Comparison of ENCODE assay signal across 8 cellular contexts in the genomic region with DNA sequence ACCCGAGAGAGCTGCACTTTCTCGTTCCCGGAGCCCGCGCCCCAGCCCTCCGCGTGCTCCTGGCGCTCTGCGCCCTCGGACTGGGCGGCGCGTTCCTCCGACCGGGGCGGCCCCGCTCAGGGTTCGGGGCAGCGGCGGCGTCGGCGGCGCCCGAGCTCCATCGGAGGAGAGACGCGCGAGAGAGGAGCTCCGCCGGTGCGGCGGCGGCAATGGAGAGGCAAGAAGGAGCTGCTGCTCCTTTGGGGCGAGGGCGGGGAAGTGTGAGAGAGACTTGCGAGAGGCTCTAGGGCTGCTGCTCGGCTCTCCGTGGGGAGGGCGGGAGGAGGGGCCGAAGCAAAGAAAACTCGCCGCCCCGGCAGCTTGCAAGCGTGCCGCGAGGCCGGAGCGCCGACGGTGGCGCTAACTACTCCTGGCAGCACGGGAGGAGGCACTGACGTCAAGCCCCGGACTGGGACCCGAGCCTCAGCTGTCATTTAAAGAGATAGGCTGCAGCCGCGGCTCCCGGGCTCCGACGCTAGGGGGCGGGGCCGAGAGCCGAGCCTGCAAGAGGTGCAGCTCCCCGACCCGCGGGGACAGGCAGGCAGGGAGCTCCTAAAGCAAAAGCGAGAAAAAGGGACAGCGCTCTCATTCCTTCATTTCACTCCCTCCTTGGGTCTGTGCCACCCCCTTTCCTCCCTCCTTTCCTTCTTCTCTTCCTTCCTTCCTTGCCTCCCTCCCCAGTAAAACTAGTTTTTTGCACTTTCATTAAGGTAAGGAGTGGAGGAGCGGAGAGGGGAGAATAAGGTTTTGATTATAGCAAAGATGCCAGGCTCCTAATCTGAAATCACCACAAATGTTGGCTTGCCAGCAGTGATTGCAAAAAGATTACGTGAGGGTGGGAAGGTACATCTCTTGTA. TPM values are rescaled to one million over a fixed set of nuclear protein-coding genes. Genes with fewer than 3 reads are reported as not detected.
DNase-seq lines count a peak whose midpoint lies in the region; ATAC-seq and TF ChIP-seq lines count a peak whose summit lies in the region.

A gene (minus strand): TSS at position 262 of the 896 bp plus-strand sequence.

- intact Hi-C loops in lower lobe of right lung (cut with DNase I) = no loop called here

- H3K9me3 Mint-ChIP-seq in effector memory CD8-positive, alpha-beta T cell = peaks cover 3 to 7% of the 10 kb centered on the region in 2 donors

- peak; percentile 96 for ATAC-seq in GM18867 (IDR thresholded peaks at IDR 0.05; ENCODE audit: unreplicated experiment)
- ATAC-seq in HG03095 (IDR thresholded peaks at IDR 0.05; ENCODE audit: unreplicated experiment) = peak; percentile 98
- ATAC-seq in effector memory CD8-positive, alpha-beta T cell (replicated peaks) = peak; percentile 51
- peak; percentile 91 to 92 for ATAC-seq in lower lobe of right lung

- no peaks in the 10 kb centered on the region for H3K36me3 Mint-ChIP-seq in effector memory CD8-positive, alpha-beta T cell (ENCODE audit: insufficient read depth)

- TF ChIP-seq CTCF in AG04450 (IDR thresholded peaks at IDR 0.05; ENCODE audit: low read depth, low read length) = peak; percentile 64
- TF ChIP-seq CTCF in lower lobe of right lung (IDR thresholded peaks at IDR 0.05) = peak; percentile 56

- POLR2A ChIA-PET in AG04450 (lab: Yijun Ruan, JAX) = no interaction called here

- H3K27me3 ChIP-seq in AG04450 (ENCODE audit: control insufficient read depth, insufficient read depth, low read length) = peaks cover 18% of the 10 kb centered on the region
- H3K27me3 ChIP-seq in lower lobe of right lung (ENCODE audit: low read depth) = peaks cover 62% of the 10 kb centered on the region

- H3K4me1 ChIP-seq in lower lobe of right lung = peaks cover 17% of the 10 kb centered on the region

- peaks cover 4 to 6% of the 10 kb centered on the region in 2 donors for H3K4me1 Mint-ChIP-seq in effector memory CD8-positive, alpha-beta T cell (ENCODE audit: low read depth in 2 of 2)

- H3K27ac ChIP-seq in AG04450 (ENCODE audit: low read depth, low read length) = no peak within 1 kb of the TSS
- no peak within 1 kb of the TSS for H3K27ac ChIP-seq in lower lobe of right lung

- H3K4me3 Mint-ChIP-seq in effector memory CD8-positive, alpha-beta T cell = peak within 1 kb of the TSS; percentile 43 to 62

- H3K36me3 ChIP-seq in lower lobe of right lung = no peaks in the 10 kb centered on the region

- H3K9me3 ChIP-seq in AG04450 (ENCODE audit: control insufficient read depth, insufficient read depth, low read length) = peaks cover 9% of the 10 kb centered on the region; the same call in 1 of the 2 replicates
- no peaks in the 10 kb centered on the region for H3K9me3 ChIP-seq in lower lobe of right lung

- peak within 1 kb of the TSS; percentile 48 for H3K4me3 ChIP-seq in AG04450 (ENCODE audit: low read depth, low read length)
- peak within 1 kb of the TSS; percentile 56 for H3K4me3 ChIP-seq in lower lobe of right lung

- H3K27ac Mint-ChIP-seq in effector memory CD8-positive, alpha-beta T cell = peak within 1 kb of the TSS in 1 of 2 donors; percentile 9

- DNase-seq in AG04450 (ENCODE audit: low read depth, low spot score) (peak; percentile 3), NCI-H2171 (lab: John Stamatoyannopoulos, UW) (peak; percentile 76), lower lobe of right lung (peak; percentile 82)
- DNase-seq in activated CD4-positive, alpha-beta T cell treated with anti-CD3 and anti-CD28 coated beads, Interleukin-2, amount 50 U/mL, for 1 hour = peak; percentile 22
- DNase-seq in effector memory CD8-positive, alpha-beta T cell = no peak
- DNase-seq in stimulated activated CD4-positive, alpha-beta T cell treated with anti-CD3 and anti-CD28 coated beads, Interleukin-4, amount 100 ng/mL, for 48 hours (ENCODE audit: low read depth in 2 of 2) = peak; percentile 53 to 68

- peaks cover 14 to 37% of the 10 kb centered on the region in 2 donors for H3K27me3 Mint-ChIP-seq in effector memory CD8-positive, alpha-beta T cell

- CTCF ChIA-PET in AG04450 (lab: Charles Lee) = interaction anchor here (0.6 to 1.7 kb wide), 9 partner anchors 10 to 1182 kb away, joined by 3 to 6 read pairs (median 3); no protein-coding TSS in a partner anchor

RNA-seq across cellular contexts. Expression of the gene that starts here (rescaled TPM):
- 0.05 TPM in 1 of 2 replicates, not detected in the other for polyA plus RNA-seq in AG04450 (2011; rRNA removed)
- polyA minus RNA-seq in AG04450 (2011; rRNA and poly(A)+ RNA removed) = not detected in 2 replicates
- total RNA-seq in lower lobe of right lung = not detected

Comparison
In these comparisons a context has a peak if more than half of its experiments do, and no peak if none do; other contexts are left out.
1. Peak in DNase-seq and H3K4me3 ChIP-seq in AG04450; RNA of the gene not detected or under 1 TPM.
2. Peak in DNase-seq, ATAC-seq and H3K4me3 ChIP-seq in lower lobe of right lung; RNA of the gene not detected or under 1 TPM.
3. DNase-seq: peak in NCI-H2171 (single experiment), activated CD4-positive, alpha-beta T cell treated with anti-CD3 and anti-CD28 coated beads, Interleukin-2, amount 50 U/mL, for 1 hour (single experiment) and stimulated activated CD4-positive, alpha-beta T cell treated with anti-CD3 and anti-CD28 coated beads, Interleukin-4, amount 100 ng/mL, for 48 hours (2 of 2); none in effector memory CD8-positive, alpha-beta T cell (0 of 3).
4. Peak in every context shown above with its lines, with median percentiles within 50 percentile points of each other: ATAC-seq.